ENCODE assay signal across 25 cellular contexts in the genomic region with DNA sequence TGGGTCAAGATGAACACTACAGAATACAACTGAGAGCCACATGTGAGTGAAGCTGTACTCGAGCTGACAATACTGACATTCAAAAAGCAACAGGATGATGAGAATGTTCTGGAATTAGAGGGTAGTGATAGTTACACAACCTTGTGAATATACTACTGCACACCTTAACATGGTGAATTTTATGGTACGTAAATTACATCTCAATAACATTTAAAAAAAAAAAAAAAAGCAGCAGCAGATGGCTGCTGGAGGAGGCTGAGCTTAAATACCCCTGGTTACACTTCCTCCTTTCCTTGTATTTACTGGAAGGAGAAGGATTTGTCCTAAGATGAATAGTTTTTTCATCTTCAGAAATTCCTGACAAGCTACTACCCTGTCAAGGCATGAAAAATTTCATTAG. TPM values are rescaled to one million over a fixed set of nuclear protein-coding genes. Genes with fewer than 3 reads are reported as not detected.
"Had no signal": no experiment of that assay in that cellular context is flagged by ENCODE, and none has a peak within 500 bp of the region (broad histone marks: within the 10 kb centered on the region; RNA-seq: fewer than 3 reads in every experiment).

No MANE protein-coding gene starts in this region.

- ATAC-seq: activated T-cell treated with anti-CD3 and anti-CD28 coated beads, Interleukin-2, amount 50 U/mL, for 4 hours; Panc1; Right ventricle myocardium inferior; T-cell had no signal

- DNase-seq: activated B cell treated with CpG ODN at 0.5 μM for 24 hours; activated CD4-positive, alpha-beta memory T cell treated with anti-CD3 and anti-CD28 coated beads for 36 hours; activated CD4-positive, alpha-beta T cell treated with anti-CD3 and anti-CD28 coated beads, Interleukin-2, amount 10 ng/mL, durations not matched to agents 7 days and 5 days; activated CD8-positive, alpha-beta memory T cell treated with anti-CD3 and anti-CD28 coated beads for 24 hours; activated effector memory CD4-positive, alpha-beta T cell treated with anti-CD3 and anti-CD28 coated beads, Interleukin-2, amount 50 U/mL, for 16 hours; activated naive CD4-positive, alpha-beta T cell treated with anti-CD3 and anti-CD28 coated beads for 36 hours; activated T-cell treated with anti-CD3 and anti-CD28 coated beads, Interleukin-2, amount 50 U/mL, for 4 hours; amygdala; NCI-H1092 treated with DMSO at 0.1 percent for 48 hours; NCI-H1417 treated with DMSO at 0.1 percent for 48 hours; NCI-H1694; NCI-H2029; NCI-H2107; NCI-H510A treated with DMSO at 0.1 percent for 48 hours; NCI-H69; NK-92 treated with Interleukin-12 subunit alpha and Interleukin-12 subunit beta, amount 100 ng/mL, for 24 hours; OCI-M1; RPMI8226; T-cell; T-helper 2 cell; T1000 had no signal

- H3K27ac ChIP-seq: cardiac muscle cell, SK-N-MC had no signal

- H3K27me3 ChIP-seq: cardiac muscle cell had no signal

- H3K4me3 ChIP-seq: cardiac muscle cell had no signal

- H3K36me3 ChIP-seq: cardiac muscle cell had no signal

RNA-seq across cellular contexts. Expression of gene CYP1B1, which starts 45.5 kb away (rescaled TPM):
- total RNA-seq: cardiac muscle cell had no signal
